1 cellular context compared by ENCODE assay signal in genomic region chr2:230668939-230669303, GRCh38.
TF ChIP-seq lines count a peak whose summit lies in the region.

No MANE protein-coding gene starts in this region.

TF ChIP-seq in GM23338, 12 proteins besides CTCF, POLR2A, EP300 and RAD21 (continued from another document):
- TF ChIP-seq REST (IDR thresholded peaks at IDR 0.05; ENCODE audit: unreplicated experiment): no peak
- TF ChIP-seq ZNF331 (CRISPR knock-in tag; IDR thresholded peaks at IDR 0.05; ENCODE audit: low read depth): no peak
- no peak for TF ChIP-seq ZNF114 (CRISPR knock-in tag; IDR thresholded peaks at IDR 0.05)
- TF ChIP-seq, protein P1, sequence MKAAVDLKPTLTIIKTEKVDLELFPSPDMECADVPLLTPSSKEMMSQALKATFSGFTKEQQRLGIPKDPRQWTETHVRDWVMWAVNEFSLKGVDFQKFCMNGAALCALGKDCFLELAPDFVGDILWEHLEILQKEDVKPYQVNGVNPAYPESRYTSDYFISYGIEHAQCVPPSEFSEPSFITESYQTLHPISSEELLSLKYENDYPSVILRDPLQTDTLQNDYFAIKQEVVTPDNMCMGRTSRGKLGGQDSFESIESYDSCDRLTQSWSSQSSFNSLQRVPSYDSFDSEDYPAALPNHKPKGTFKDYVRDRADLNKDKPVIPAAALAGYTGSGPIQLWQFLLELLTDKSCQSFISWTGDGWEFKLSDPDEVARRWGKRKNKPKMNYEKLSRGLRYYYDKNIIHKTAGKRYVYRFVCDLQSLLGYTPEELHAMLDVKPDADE (IDR thresholded peaks at IDR 0.05): no peak
- TF ChIP-seq EZH2phosphoT487 (IDR thresholded peaks at IDR 0.05; ENCODE audit: unreplicated experiment): no peak
